Comparison of ENCODE assay signal across 1 cellular context in genomic region chr17:82440991-82441627, GRCh38.
TF ChIP-seq lines count a peak whose summit lies in the region.

No MANE protein-coding gene starts in this region.

TF ChIP-seq in SK-N-SH treated with all-trans-retinoic acid at 6 μM for 48 hours, 23 proteins besides CTCF, POLR2A, EP300 and RAD21 (continued from another document):
- TF ChIP-seq POU6F1 (CRISPR knock-in tag; IDR thresholded peaks at IDR 0.05; ENCODE audit: borderline replicate concordance, low read depth) (no peak), ZNF565 (CRISPR knock-in tag; conservative IDR thresholded peaks at IDR 0.05; ENCODE audit: low read depth) (no peak), ZNF8 (CRISPR knock-in tag; IDR thresholded peaks at IDR 0.05) (no peak), ISL1 (CRISPR knock-in tag; IDR thresholded peaks at IDR 0.05) (no peak)
